23 cellular contexts compared by ENCODE assay signal in the genomic region with DNA sequence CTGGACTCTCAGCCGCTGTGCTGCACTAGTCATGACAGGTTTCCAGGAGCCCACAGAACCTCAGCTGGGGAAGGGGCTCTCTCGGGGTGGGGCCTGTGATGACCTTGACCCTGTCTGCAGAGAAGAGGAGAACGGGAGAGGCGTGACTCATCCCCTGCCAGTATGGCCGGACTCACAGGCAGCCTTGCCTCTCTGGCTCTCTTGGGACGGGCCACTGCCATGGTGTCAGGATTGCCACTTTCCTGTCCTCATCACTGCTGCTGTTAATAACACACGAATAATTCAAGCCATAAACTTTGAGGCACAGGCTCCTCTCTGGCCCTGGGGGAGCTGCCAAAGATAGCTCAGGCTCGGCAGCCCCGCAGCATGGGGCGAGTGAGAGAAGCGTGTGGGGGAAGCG.
A peak's percentile ranks its signal among the peaks of the same experiment; 100 is the strongest.
DNase-seq lines count a peak whose midpoint lies in the region; ATAC-seq, FAIRE-seq and TF ChIP-seq lines count a peak whose summit lies in the region.
"Had no signal": no experiment of that assay in that cellular context is flagged by ENCODE, and none has a peak within 500 bp of the region (broad histone marks: within the 10 kb centered on the region; RNA-seq: fewer than 3 reads in every experiment).

No MANE protein-coding gene starts in this region.

- H3K23me2 ChIP-seq in H1 (ENCODE audit: low read depth, low read length) = no peaks in the 10 kb centered on the region

- CTCF ChIA-PET in H1 (lab: Charles Lee; ENCODE audit: partially characterized antibody) = interaction anchor here (1.1 to 1.2 kb wide), 2 partner anchors 11 to 55 kb away, joined by 3 to 5 read pairs; no protein-coding TSS in a partner anchor

- H3K4ac ChIP-seq in H1 (replicated peaks; ENCODE audit: insufficient read length, low read depth, low read length) = no peak overlapping the region

- 0 out of 2 replicates have a peak overlapping the region, but pooled peaks have one; percentile 10 for H3K9ac ChIP-seq in BLaER1
- H3K9ac ChIP-seq in H1 (replicated peaks in 1 of 4; ENCODE audit: extremely low read depth in 1 of 4, low read depth in 3 of 4, low read length in 3 of 4) = no peak overlapping the region

- H4K20me1 ChIP-seq in BLaER1 (no peaks in the 10 kb centered on the region), H1 (replicated peaks in 1 of 2; ENCODE audit: control insufficient read depth in 1 of 2, insufficient read depth in 2 of 2, low read length in 2 of 2) (no peaks in the 10 kb centered on the region), osteoblast (ENCODE audit: insufficient read depth, low read length) (no peaks in the 10 kb centered on the region)

- H3K9me3 Mint-ChIP-seq in HFFc6 = no peaks in the 10 kb centered on the region
- H3K9me3 Mint-ChIP-seq: CD4-positive, alpha-beta T cell; CD8-positive, alpha-beta T cell had no signal

- intact Hi-C loops in tibial artery (cut with DNase I; ENCODE audit: low total_unique reads) = no loop called here

- TF ChIP-seq POLR2A in H1 (IDR thresholded peaks at IDR 0.05; ENCODE audit: control extremely low read depth in 1 of 2, low read depth in 2 of 2, low read length in 2 of 2) = no peak

- H2BK120ac ChIP-seq in H1 (replicated peaks; ENCODE audit: low read depth, low read length) = no peak overlapping the region

- peaks cover 41% of the 10 kb centered on the region for H3K4me1 ChIP-seq in BLaER1
- H3K4me1 ChIP-seq in H1 (replicated peaks in 1 of 4; ENCODE audit: control insufficient read depth in 3 of 4, insufficient read depth in 4 of 4, low read length in 3 of 4) = peaks cover 2 to 14% (median 8%) of the 10 kb centered on the region in 4 experiments
- no peaks in the 10 kb centered on the region for H3K4me1 ChIP-seq in osteoblast (ENCODE audit: insufficient read depth, low read length)
- no peaks in the 10 kb centered on the region for H3K4me1 ChIP-seq in tibial artery
- H3K4me1 ChIP-seq: A549, Caco-2 had no signal

- whole genome bisulfite sequencing in H1 (ENCODE audit: extremely low coverage in 1 of 2, insufficient coverage in 1 of 2, insufficient read length in 1 of 2, insufficient replicate concordance in 2 of 2, low coverage in 1 of 2, low lambda C conversion rate in 2 of 2, missing lambda C conversion rate in 1 of 2), 2 experiments = 80% methylated on average over 12 of the region's 12 CpGs; no CpG with 5 or more reads in 1 of the 2 experiments

- H3K27me3 ChIP-seq in BLaER1 = no peaks in the 10 kb centered on the region
- no peaks in the 10 kb centered on the region for H3K27me3 ChIP-seq in H1 (replicated peaks in 1 of 4; ENCODE audit: control insufficient read depth in 3 of 4, extremely low read depth in 1 of 4, insufficient read depth in 3 of 4, low read length in 3 of 4)
- no peaks in the 10 kb centered on the region for H3K27me3 ChIP-seq in osteoblast (ENCODE audit: insufficient read depth, low read length)
- H3K27me3 ChIP-seq in tibial artery = peaks cover 0 to 5% of the 10 kb centered on the region in 2 donors

- TF ChIP-seq CTCF in H1 (IDR thresholded peaks at IDR 0.05; ENCODE audit: control extremely low read depth in 1 of 3, insufficient read depth in 1 of 3, low read depth in 1 of 3, low read length in 3 of 3) (no peak), osteoblast (IDR thresholded peaks at IDR 0.05; ENCODE audit: extremely low read depth, low read depth, low read length) (no peak), HFFc6 (IDR thresholded peaks at IDR 0.05) (no peak), tibial artery (IDR thresholded peaks at IDR 0.05) (no peak)

- H3K4me2 ChIP-seq in BLaER1 (peak overlapping the region; percentile 87), H1 (ENCODE audit: insufficient read depth in 1 of 2, low read depth in 2 of 2, low read length in 2 of 2) (no peak overlapping the region), osteoblast (ENCODE audit: insufficient read depth, low read length) (no peak overlapping the region)
- H3K4me2 ChIP-seq: A549 had no signal

- H3K4me3 Mint-ChIP-seq in HFFc6 = no peak overlapping the region
- H3K4me3 Mint-ChIP-seq: B cell; CD4-positive, alpha-beta T cell; CD8-positive, alpha-beta T cell had no signal

- H4K5ac ChIP-seq in H1 (ENCODE audit: insufficient read length, low read depth, low read length) = no peak overlapping the region

- no peak for DNase-seq in H1 (ENCODE audit: low read depth in 1 of 2, low spot score in 2 of 2)
- peak; percentile 69 for DNase-seq in myocyte (ENCODE audit: low read depth)
- DNase-seq in osteoblast (ENCODE audit: insufficient read length, low spot score, missing footprints) = peak; percentile 30
- DNase-seq in CD1c-positive myeloid dendritic cell (ENCODE audit: extremely low spot score) = no peak
- no peak for DNase-seq in HFFc6
- DNase-seq in tibial artery = no peak
- DNase-seq: AML-193; Caco-2; Calu3; CD4-positive, alpha-beta T cell; CD8-positive, alpha-beta T cell; DMS79 treated with DMSO at 0.1 percent for 48 hours; GF-D8 had no signal

- no peaks in the 10 kb centered on the region for H3K36me3 Mint-ChIP-seq in HFFc6 (ENCODE audit: low read depth)
- H3K36me3 Mint-ChIP-seq: CD8-positive, alpha-beta T cell had no signal

- ATAC-seq in HG03457 (IDR thresholded peaks at IDR 0.05; ENCODE audit: unreplicated experiment) = no peak
- ATAC-seq: A549; CD8-positive, alpha-beta T cell had no signal

- H2BK15ac ChIP-seq in H1 (ENCODE audit: low read length) = no peak overlapping the region

- no peaks in the 10 kb centered on the region for H3K79me1 ChIP-seq in H1 (ENCODE audit: low read depth, low read length)

- H3K18ac ChIP-seq in H1 (ENCODE audit: extremely low read depth, low read length) = no peak overlapping the region

- H3K79me2 ChIP-seq in H1 (ENCODE audit: control insufficient read depth in 1 of 2, insufficient read depth in 2 of 2, low read length in 2 of 2) = no peaks in the 10 kb centered on the region
- H3K79me2 ChIP-seq in osteoblast (ENCODE audit: insufficient read depth, low read length) = no peaks in the 10 kb centered on the region

- H2BK5ac ChIP-seq in H1 (ENCODE audit: low read depth, low read length) = no peak overlapping the region

- TF ChIP-seq RAD21 in H1 (IDR thresholded peaks at IDR 0.05 in 1 of 2, conservative IDR thresholded peaks at IDR 0.05 in 1 of 2; ENCODE audit: low read depth in 2 of 2, low read length in 2 of 2) = no peak

- no peak for TF ChIP-seq EP300 in H1 (IDR thresholded peaks at IDR 0.05; ENCODE audit: borderline replicate concordance in 1 of 2, low read depth in 2 of 2, low read length in 2 of 2)

- no peak overlapping the region for H3K27ac Mint-ChIP-seq in HFFc6
- H3K27ac Mint-ChIP-seq: B cell; CD4-positive, alpha-beta T cell; CD8-positive, alpha-beta T cell had no signal

- no peak overlapping the region for H3K56ac ChIP-seq in H1 (replicated peaks; ENCODE audit: insufficient read length, low read depth, low read length)

- peaks cover 16% of the 10 kb centered on the region for H3K4me1 Mint-ChIP-seq in HFFc6 (ENCODE audit: low read depth)
- H3K4me1 Mint-ChIP-seq: B cell had no signal

- POLR2A ChIA-PET in H1 (lab: Charles Lee; ENCODE audit: partially characterized antibody) = no interaction called here

- 0 out of 2 replicates have a peak overlapping the region, but pooled peaks have one; percentile 32 for H4K8ac ChIP-seq in H1 (ENCODE audit: extremely low read depth, insufficient read depth, low read length)

- H3K27ac ChIP-seq in BLaER1 = peak overlapping the region; percentile 56; the same call in 1 of the 2 replicates
- H3K27ac ChIP-seq in H1 (ENCODE audit: low read depth, low read length) = no peak overlapping the region
- no peak overlapping the region for H3K27ac ChIP-seq in osteoblast (ENCODE audit: low read depth, low read length)
- H3K27ac ChIP-seq in tibial artery = no peak overlapping the region
- H3K27ac ChIP-seq: 22Rv1, A549, C4-2B had no signal

- peaks cover 10% of the 10 kb centered on the region for H3K27me3 Mint-ChIP-seq in HFFc6 (ENCODE audit: insufficient read depth)
- H3K27me3 Mint-ChIP-seq: B cell had no signal

- peak overlapping the region; percentile 22; the same call in 1 of the 2 replicates for H3K4me3 ChIP-seq in BLaER1
- H3K4me3 ChIP-seq in H1 (ENCODE audit: extremely low read depth in 1 of 4, insufficient read depth in 2 of 4, low read depth in 3 of 4, low read length in 4 of 4) = no peak overlapping the region
- H3K4me3 ChIP-seq in osteoblast (ENCODE audit: insufficient read depth, low read length) = no peak overlapping the region
- no peak overlapping the region for H3K4me3 ChIP-seq in tibial artery
- H3K4me3 ChIP-seq: A549 had no signal

- no peaks in the 10 kb centered on the region for H3K36me3 ChIP-seq in BLaER1
- no peaks in the 10 kb centered on the region for H3K36me3 ChIP-seq in H1 (ENCODE audit: control insufficient read depth in 2 of 4, insufficient read depth in 4 of 4, low read length in 3 of 4)
- H3K36me3 ChIP-seq in osteoblast (ENCODE audit: insufficient read depth, low read length) = no peaks in the 10 kb centered on the region
- H3K36me3 ChIP-seq in tibial artery = no peaks in the 10 kb centered on the region

- no peak overlapping the region for H2AK5ac ChIP-seq in H1 (ENCODE audit: low read depth, low read length)

- H2BK20ac ChIP-seq in H1 (ENCODE audit: low read length) = no peak overlapping the region

- H2AFZ ChIP-seq in H1 (ENCODE audit: low read length) = no peak overlapping the region
- H2AFZ ChIP-seq in osteoblast (ENCODE audit: low read length) = no peak overlapping the region

- FAIRE-seq in H1 (lab: Jason Lieb, UNC) = no peak
- FAIRE-seq: A549, D721Med, G401.6, GM12891, GM19239 had no signal

- no peak overlapping the region for H3K23ac ChIP-seq in H1 (ENCODE audit: insufficient read length)

- H3K14ac ChIP-seq in H1 (ENCODE audit: insufficient read length) = no peak overlapping the region

- H4K91ac ChIP-seq in H1 (replicated peaks; ENCODE audit: insufficient read length, low read length) = no peak overlapping the region

- no peak overlapping the region for H2BK12ac ChIP-seq in H1 (ENCODE audit: low read depth, low read length)

- H3K9me3 ChIP-seq in BLaER1 (no peaks in the 10 kb centered on the region), H1 (ENCODE audit: insufficient read depth in 2 of 2, low read depth in 1 of 2, low read length in 1 of 2) (no peaks in the 10 kb centered on the region), osteoblast (ENCODE audit: low read depth, low read length) (no peaks in the 10 kb centered on the region), tibial artery (no peaks in the 10 kb centered on the region)
- H3K9me3 ChIP-seq: Caco-2 had no signal

TF ChIP-seq in H1, 55 proteins besides CTCF, POLR2A, EP300 and RAD21 (continues in another document):
- TF ChIP-seq POU5F1 (IDR thresholded peaks at IDR 0.05; ENCODE audit: low read depth, low read length) = no peak
- no peak for TF ChIP-seq MAX (IDR thresholded peaks at IDR 0.05)
- TF ChIP-seq HDAC6 (IDR thresholded peaks at IDR 0.05; ENCODE audit: low read depth, low read length) = no peak
- no peak for TF ChIP-seq TBP (IDR thresholded peaks at IDR 0.05; ENCODE audit: low read depth, low read length)
- TF ChIP-seq ASH2L (IDR thresholded peaks at IDR 0.05; ENCODE audit: low read length) = no peak
- no peak for TF ChIP-seq CTBP2 (IDR thresholded peaks at IDR 0.05; ENCODE audit: borderline replicate concordance, insufficient read depth, insufficient read length, low read length)
- TF ChIP-seq SP2 (IDR thresholded peaks at IDR 0.05; ENCODE audit: low read length) = no peak
- no peak for TF ChIP-seq CREB1 (IDR thresholded peaks at IDR 0.05)

Comparison
In these comparisons a context has a peak if more than half of its experiments do, and no peak if none do; other contexts are left out.
1. DNase-seq: peak in myocyte (single experiment) and osteoblast (single experiment); none in H1 (0 of 2), CD1c-positive myeloid dendritic cell (single experiment), HFFc6 (single experiment) and tibial artery (0 of 2).